Comparison of ENCODE assay signal across 9 cellular contexts in the genomic region with DNA sequence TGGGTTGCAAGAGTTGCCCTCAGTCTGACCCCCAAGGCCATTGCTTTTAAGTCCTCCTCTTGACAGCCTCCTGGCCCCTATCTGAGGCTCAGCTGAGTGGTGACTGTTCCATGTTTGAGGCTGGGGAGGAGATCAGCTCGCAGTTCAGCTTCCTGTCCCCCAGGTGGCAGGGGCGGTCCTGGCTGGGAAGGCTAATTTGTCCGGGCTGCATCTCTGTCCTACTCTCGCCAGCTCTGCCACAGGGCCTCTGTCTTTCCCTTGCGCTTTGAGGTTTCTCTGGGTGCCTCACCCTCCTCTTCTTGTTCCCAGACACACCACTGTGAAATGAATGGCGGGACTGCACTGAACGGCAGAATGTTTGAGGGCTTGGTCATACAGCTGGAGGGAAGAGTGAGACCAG.
A peak's percentile ranks its signal among the peaks of the same experiment; 100 is the strongest.
DNase-seq lines count a peak whose midpoint lies in the region; ATAC-seq, FAIRE-seq and TF ChIP-seq lines count a peak whose summit lies in the region.
"Had no signal": no experiment of that assay in that cellular context is flagged by ENCODE, and none has a peak within 500 bp of the region (broad histone marks: within the 10 kb centered on the region; RNA-seq: fewer than 3 reads in every experiment).

No MANE protein-coding gene starts in this region.

- H3K9me3 ChIP-seq in pancreas = no peaks in the 10 kb centered on the region

- TF ChIP-seq CTCF in AG09319 (IDR thresholded peaks at IDR 0.05; ENCODE audit: low read depth, low read length) = peak; percentile 75
- peak; percentile 3 for TF ChIP-seq CTCF in GM20000 (IDR thresholded peaks at IDR 0.05; ENCODE audit: extremely low read depth, missing control alignments)
- TF ChIP-seq CTCF in chondrocyte (IDR thresholded peaks at IDR 0.05) = peak; percentile 82
- peak in 3 of 4 donors; percentile 16 to 41 (median 37) for TF ChIP-seq CTCF in pancreas (IDR thresholded peaks at IDR 0.05)

- H3K36me3 ChIP-seq in pancreas = no peaks in the 10 kb centered on the region

- no peaks in the 10 kb centered on the region for H3K9me3 Mint-ChIP-seq in chondrocyte (ENCODE audit: low read depth)

- no peak overlapping the region for H3K4me3 Mint-ChIP-seq in chondrocyte (ENCODE audit: unreplicated experiment)

- intact Hi-C loops in pancreas (cut with DNase I) = no loop called here

- H3K27me3 Mint-ChIP-seq in chondrocyte (ENCODE audit: low read depth) = no peaks in the 10 kb centered on the region

- no peak overlapping the region for H3K4me3 ChIP-seq in pancreas

- FAIRE-seq in pancreas (lab: Jason Lieb, UNC) = no peak
- FAIRE-seq: islet of Langerhans had no signal

- H3K4me1 ChIP-seq in pancreas = no peaks in the 10 kb centered on the region

- no peaks in the 10 kb centered on the region for H3K36me3 Mint-ChIP-seq in chondrocyte (ENCODE audit: low read depth)

- peak overlapping the region; percentile 58 for H3K27ac Mint-ChIP-seq in chondrocyte (ENCODE audit: unreplicated experiment)

- ATAC-seq in pancreas = peak in 3 of 4 donors; percentile 84 to 87 (median 86)
- ATAC-seq in GM19328 (IDR thresholded peaks at IDR 0.05; ENCODE audit: unreplicated experiment) = no peak
- no peak for ATAC-seq in GM21367 (IDR thresholded peaks at IDR 0.05; ENCODE audit: unreplicated experiment)
- ATAC-seq in HG02623 (IDR thresholded peaks at IDR 0.05; ENCODE audit: unreplicated experiment) = no peak

- H3K27ac ChIP-seq in pancreas = no peak overlapping the region

- DNase-seq in AG09319 (ENCODE audit: extremely low read depth, low read depth) = peak; percentile 8
- peak; percentile 17 for DNase-seq in GM20000 (ENCODE audit: low spot score)
- peak; percentile 13 for DNase-seq in NCI-H748 treated with DMSO at 0.1 percent for 48 hours (lab: John Stamatoyannopoulos, UW)
- DNase-seq in chondrocyte (ENCODE audit: low spot score) = no peak
- peak in 4 of 6 donors; percentile 15 to 76 (median 28) for DNase-seq in pancreas

- H3K27me3 ChIP-seq in pancreas = no peaks in the 10 kb centered on the region

- 20 to 27% methylated on average over 7 of the region's 7 CpGs for WGBS in pancreas, 2 donors

- peaks cover 6% of the 10 kb centered on the region for H3K4me1 Mint-ChIP-seq in chondrocyte (ENCODE audit: low read depth)

Comparison
In these comparisons a context has a peak if more than half of its experiments do, and no peak if none do; other contexts are left out.
1. CTCF ChIP-seq: peak in every context shown above with its lines; median percentile 82 in chondrocyte; 75 in AG09319; 37 in pancreas; 3 in GM20000.
2. ATAC-seq: peak in pancreas (3 of 4); none in GM19328 (single experiment), GM21367 (single experiment) and HG02623 (single experiment).